1 cellular context compared by ENCODE assay signal in the genomic region with DNA sequence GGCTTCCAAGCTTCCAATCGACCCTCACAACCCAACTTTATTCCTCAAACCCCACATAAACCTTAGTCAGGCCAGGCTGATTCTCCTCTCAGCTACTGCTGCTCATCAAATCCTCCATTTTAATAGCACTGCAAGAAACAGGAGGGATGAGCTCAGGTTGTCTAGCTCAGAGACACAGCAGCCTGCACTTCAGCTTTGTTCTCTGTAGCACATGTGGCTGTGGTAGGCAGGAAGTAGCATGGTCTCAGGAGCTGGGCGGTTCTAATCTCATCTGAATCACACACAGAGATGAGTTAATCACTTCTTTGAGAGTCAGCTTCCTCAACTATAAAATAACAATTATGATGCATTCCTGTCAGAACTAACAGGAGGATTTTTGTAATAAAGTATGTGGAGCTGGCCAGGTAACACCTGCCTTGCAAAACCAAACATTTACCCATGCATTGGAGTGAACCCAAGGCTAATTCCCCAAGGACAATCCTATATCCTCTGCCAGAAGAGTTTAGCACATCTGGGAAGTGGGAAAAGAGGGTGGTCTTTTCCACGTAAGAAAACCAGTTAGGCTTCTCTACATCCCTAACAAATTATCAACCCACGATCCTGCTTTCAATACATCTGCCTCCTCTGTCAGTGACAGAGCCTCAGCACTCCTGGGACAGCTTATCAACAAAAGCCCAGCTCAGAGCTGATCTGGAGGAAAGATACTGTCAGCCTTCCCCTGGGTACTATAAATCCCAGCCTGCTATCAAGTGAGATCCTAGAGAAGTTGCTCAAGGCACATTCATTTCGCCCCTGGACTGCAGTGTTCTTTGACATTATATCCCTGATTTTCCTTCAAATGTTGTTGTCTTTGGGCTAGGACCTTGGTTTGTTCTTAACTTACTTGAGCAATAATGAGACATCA.
TF ChIP-seq lines count a peak whose summit lies in the region.

No MANE protein-coding gene starts in this region.

TF ChIP-seq in GM23338, 12 proteins besides CTCF, POLR2A, EP300 and RAD21 (continued from another document):
- TF ChIP-seq, protein P1, sequence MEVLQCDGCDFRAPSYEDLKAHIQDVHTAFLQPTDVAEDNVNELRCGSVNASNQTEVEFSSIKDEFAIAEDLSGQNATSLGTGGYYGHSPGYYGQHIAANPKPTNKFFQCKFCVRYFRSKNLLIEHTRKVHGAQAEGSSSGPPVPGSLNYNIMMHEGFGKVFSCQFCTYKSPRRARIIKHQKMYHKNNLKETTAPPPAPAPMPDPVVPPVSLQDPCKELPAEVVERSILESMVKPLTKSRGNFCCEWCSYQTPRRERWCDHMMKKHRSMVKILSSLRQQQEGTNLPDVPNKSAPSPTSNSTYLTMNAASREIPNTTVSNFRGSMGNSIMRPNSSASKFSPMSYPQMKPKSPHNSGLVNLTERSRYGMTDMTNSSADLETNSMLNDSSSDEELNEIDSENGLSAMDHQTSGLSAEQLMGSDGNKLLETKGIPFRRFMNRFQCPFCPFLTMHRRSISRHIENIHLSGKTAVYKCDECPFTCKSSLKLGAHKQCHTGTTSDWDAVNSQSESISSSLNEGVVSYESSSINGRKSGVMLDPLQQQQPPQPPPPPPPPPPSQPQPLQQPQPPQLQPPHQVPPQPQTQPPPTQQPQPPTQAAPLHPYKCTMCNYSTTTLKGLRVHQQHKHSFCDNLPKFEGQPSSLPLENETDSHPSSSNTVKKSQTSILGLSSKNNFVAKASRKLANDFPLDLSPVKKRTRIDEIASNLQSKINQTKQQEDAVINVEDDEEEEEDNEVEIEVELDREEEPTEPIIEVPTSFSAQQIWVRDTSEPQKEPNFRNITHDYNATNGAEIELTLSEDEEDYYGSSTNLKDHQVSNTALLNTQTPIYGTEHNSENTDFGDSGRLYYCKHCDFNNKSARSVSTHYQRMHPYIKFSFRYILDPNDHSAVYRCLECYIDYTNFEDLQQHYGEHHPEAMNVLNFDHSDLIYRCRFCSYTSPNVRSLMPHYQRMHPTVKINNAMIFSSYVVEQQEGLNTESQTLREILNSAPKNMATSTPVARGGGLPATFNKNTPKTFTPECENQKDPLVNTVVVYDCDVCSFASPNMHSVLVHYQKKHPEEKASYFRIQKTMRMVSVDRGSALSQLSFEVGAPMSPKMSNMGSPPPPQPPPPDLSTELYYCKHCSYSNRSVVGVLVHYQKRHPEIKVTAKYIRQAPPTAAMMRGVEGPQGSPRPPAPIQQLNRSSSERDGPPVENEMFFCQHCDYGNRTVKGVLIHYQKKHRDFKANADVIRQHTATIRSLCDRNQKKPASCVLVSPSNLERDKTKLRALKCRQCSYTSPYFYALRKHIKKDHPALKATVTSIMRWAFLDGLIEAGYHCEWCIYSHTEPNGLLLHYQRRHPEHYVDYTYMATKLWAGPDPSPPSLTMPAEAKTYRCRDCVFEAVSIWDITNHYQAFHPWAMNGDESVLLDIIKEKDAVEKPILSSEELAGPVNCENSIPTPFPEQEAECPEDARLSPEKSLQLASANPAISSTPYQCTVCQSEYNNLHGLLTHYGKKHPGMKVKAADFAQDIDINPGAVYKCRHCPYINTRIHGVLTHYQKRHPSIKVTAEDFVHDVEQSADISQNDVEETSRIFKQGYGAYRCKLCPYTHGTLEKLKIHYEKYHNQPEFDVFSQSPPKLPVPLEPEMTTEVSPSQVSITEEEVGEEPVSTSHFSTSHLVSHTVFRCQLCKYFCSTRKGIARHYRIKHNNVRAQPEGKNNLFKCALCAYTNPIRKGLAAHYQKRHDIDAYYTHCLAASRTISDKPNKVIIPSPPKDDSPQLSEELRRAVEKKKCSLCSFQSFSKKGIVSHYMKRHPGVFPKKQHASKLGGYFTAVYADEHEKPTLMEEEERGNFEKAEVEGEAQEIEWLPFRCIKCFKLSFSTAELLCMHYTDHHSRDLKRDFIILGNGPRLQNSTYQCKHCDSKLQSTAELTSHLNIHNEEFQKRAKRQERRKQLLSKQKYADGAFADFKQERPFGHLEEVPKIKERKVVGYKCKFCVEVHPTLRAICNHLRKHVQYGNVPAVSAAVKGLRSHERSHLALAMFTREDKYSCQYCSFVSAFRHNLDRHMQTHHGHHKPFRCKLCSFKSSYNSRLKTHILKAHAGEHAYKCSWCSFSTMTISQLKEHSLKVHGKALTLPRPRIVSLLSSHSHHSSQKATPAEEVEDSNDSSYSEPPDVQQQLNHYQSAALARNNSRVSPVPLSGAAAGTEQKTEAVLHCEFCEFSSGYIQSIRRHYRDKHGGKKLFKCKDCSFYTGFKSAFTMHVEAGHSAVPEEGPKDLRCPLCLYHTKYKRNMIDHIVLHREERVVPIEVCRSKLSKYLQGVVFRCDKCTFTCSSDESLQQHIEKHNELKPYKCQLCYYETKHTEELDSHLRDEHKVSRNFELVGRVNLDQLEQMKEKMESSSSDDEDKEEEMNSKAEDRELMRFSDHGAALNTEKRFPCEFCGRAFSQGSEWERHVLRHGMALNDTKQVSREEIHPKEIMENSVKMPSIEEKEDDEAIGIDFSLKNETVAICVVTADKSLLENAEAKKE (CRISPR knock-in tag; IDR thresholded peaks at IDR 0.05): no peak
- TF ChIP-seq NANOG (IDR thresholded peaks at IDR 0.05; ENCODE audit: borderline replicate concordance): no peak
- no peak for TF ChIP-seq ZNF114 (CRISPR knock-in tag; IDR thresholded peaks at IDR 0.05)
- TF ChIP-seq ZNF331 (CRISPR knock-in tag; IDR thresholded peaks at IDR 0.05; ENCODE audit: low read depth): no peak
- no peak for TF ChIP-seq STAT1 (IDR thresholded peaks at IDR 0.05; ENCODE audit: unreplicated experiment)
- TF ChIP-seq POLR2AphosphoS5 (IDR thresholded peaks at IDR 0.05; ENCODE audit: low read depth): no peak
- no peak for TF ChIP-seq EZH2phosphoT487 (IDR thresholded peaks at IDR 0.05; ENCODE audit: unreplicated experiment)
- TF ChIP-seq EZH2 (IDR thresholded peaks at IDR 0.05; ENCODE audit: low read depth, unreplicated experiment): no peak
- TF ChIP-seq, protein P2, sequence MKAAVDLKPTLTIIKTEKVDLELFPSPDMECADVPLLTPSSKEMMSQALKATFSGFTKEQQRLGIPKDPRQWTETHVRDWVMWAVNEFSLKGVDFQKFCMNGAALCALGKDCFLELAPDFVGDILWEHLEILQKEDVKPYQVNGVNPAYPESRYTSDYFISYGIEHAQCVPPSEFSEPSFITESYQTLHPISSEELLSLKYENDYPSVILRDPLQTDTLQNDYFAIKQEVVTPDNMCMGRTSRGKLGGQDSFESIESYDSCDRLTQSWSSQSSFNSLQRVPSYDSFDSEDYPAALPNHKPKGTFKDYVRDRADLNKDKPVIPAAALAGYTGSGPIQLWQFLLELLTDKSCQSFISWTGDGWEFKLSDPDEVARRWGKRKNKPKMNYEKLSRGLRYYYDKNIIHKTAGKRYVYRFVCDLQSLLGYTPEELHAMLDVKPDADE (IDR thresholded peaks at IDR 0.05): no peak
- no peak for TF ChIP-seq CREB1 (CRISPR knock-in tag; IDR thresholded peaks at IDR 0.05; ENCODE audit: low read depth)
- TF ChIP-seq, protein P3, sequence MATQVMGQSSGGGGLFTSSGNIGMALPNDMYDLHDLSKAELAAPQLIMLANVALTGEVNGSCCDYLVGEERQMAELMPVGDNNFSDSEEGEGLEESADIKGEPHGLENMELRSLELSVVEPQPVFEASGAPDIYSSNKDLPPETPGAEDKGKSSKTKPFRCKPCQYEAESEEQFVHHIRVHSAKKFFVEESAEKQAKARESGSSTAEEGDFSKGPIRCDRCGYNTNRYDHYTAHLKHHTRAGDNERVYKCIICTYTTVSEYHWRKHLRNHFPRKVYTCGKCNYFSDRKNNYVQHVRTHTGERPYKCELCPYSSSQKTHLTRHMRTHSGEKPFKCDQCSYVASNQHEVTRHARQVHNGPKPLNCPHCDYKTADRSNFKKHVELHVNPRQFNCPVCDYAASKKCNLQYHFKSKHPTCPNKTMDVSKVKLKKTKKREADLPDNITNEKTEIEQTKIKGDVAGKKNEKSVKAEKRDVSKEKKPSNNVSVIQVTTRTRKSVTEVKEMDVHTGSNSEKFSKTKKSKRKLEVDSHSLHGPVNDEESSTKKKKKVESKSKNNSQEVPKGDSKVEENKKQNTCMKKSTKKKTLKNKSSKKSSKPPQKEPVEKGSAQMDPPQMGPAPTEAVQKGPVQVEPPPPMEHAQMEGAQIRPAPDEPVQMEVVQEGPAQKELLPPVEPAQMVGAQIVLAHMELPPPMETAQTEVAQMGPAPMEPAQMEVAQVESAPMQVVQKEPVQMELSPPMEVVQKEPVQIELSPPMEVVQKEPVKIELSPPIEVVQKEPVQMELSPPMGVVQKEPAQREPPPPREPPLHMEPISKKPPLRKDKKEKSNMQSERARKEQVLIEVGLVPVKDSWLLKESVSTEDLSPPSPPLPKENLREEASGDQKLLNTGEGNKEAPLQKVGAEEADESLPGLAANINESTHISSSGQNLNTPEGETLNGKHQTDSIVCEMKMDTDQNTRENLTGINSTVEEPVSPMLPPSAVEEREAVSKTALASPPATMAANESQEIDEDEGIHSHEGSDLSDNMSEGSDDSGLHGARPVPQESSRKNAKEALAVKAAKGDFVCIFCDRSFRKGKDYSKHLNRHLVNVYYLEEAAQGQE (IDR thresholded peaks at IDR 0.05; ENCODE audit: unreplicated experiment): no peak
